Comparison of ENCODE assay signal across 2 cellular contexts in genomic region chr21:44911384-44912157, GRCh38.
TF ChIP-seq lines count a peak whose summit lies in the region.

No MANE protein-coding gene starts in this region.

TF ChIP-seq in GM12878, 131 proteins besides CTCF, POLR2A, EP300 and RAD21:
- TF ChIP-seq BCL3 (IDR thresholded peaks at IDR 0.05; ENCODE audit: borderline replicate concordance, insufficient read depth, low read depth, low read length, poor library complexity, severe bottlenecking) (no peak), GABPA (IDR thresholded peaks at IDR 0.05; ENCODE audit: low read depth) (no peak), SMC3 (IDR thresholded peaks at IDR 0.05; ENCODE audit: borderline replicate concordance, low read length) (peak; percentile 28; the same call in 1 of the 2 replicates)

TF ChIP-seq in liver, 16 proteins besides CTCF, POLR2A, EP300 and RAD21:
- TF ChIP-seq TAF1 (conservative IDR thresholded peaks at IDR 0.05) (no peak), ATF3 (IDR thresholded peaks at IDR 0.05) (no peak), SP1 (IDR thresholded peaks at IDR 0.05) (peak; percentile 73), RXRA (IDR thresholded peaks at IDR 0.05) (peak; percentile 51 to 87), FOXA2 (IDR thresholded peaks at IDR 0.05) (peak; percentile 56), GABPA (IDR thresholded peaks at IDR 0.05 in 1 of 2, conservative IDR thresholded peaks at IDR 0.05 in 1 of 2) (peak in 1 of 2 donors; percentile 0), NR2F2 (IDR thresholded peaks at IDR 0.05) (no peak), HNF4G (IDR thresholded peaks at IDR 0.05) (peak; percentile 21), REST (IDR thresholded peaks at IDR 0.05) (peak; percentile 64), FOXA1 (IDR thresholded peaks at IDR 0.05) (peak; percentile 40), ZBTB33 (IDR thresholded peaks at IDR 0.05) (no peak), HNF4A (conservative IDR thresholded peaks at IDR 0.05) (peak; percentile 73 to 85), JUND (IDR thresholded peaks at IDR 0.05) (no peak), MAX (IDR thresholded peaks at IDR 0.05) (peak; percentile 70), YY1 (IDR thresholded peaks at IDR 0.05) (no peak), EGR1 (IDR thresholded peaks at IDR 0.05; ENCODE audit: low read depth in 2 of 2) (peak in 1 of 2 donors; percentile 77)
